ENCODE assay signal across 27 cellular contexts in genomic region chr14:106776395-106776983, GRCh38.
A peak's percentile ranks its signal among the peaks of the same experiment; 100 is the strongest.
DNase-seq lines count a peak whose midpoint lies in the region; ATAC-seq, FAIRE-seq and TF ChIP-seq lines count a peak whose summit lies in the region.
"Had no signal": no experiment of that assay in that cellular context is flagged by ENCODE, and none has a peak within 500 bp of the region (broad histone marks: within the 10 kb centered on the region; RNA-seq: fewer than 3 reads in every experiment).

No MANE protein-coding gene starts in this region.

- TF ChIP-seq POLR2A in GM12878 (IDR thresholded peaks at IDR 0.05; ENCODE audit: low read depth, low read length), result no peak

- H3K27ac ChIP-seq in GM12878 (ENCODE audit: control insufficient read depth, insufficient read depth), result no peak overlapping the region
- H3K27ac ChIP-seq: C4-2B, GM23248, HL-60, SJCRH30 had no signal

- H3K4me3 Mint-ChIP-seq in activated CD8-positive, alpha-beta memory T cell treated with anti-CD3 and anti-CD28 coated beads, Interleukin-2, amount 10 ng/mL, durations not matched to agents 7 days and 5 days, result no peak overlapping the region
- no peak overlapping the region for H3K4me3 Mint-ChIP-seq in stimulated activated naive CD8-positive, alpha-beta T cell treated with anti-CD3 and anti-CD28 coated beads, Interleukin-15, amount 100 ng/mL, for 72 hours
- no peak overlapping the region for H3K4me3 Mint-ChIP-seq in activated CD8-positive, alpha-beta T cell treated with anti-CD3 and anti-CD28 coated beads, Interleukin-2, amount 10 ng/mL, durations not matched to agents 7 days and 5 days
- H3K4me3 Mint-ChIP-seq: CD8-positive, alpha-beta memory T cell; H9 had no signal

- H4K20me1 ChIP-seq in GM12878 (ENCODE audit: control insufficient read depth, insufficient read depth), result no peaks in the 10 kb centered on the region

- no peak overlapping the region for H3K4me3 ChIP-seq in GM12878
- H3K4me3 ChIP-seq: GM23248, SJCRH30 had no signal

- no peak for TF ChIP-seq RAD21 in GM12878 (IDR thresholded peaks at IDR 0.05; ENCODE audit: insufficient read depth, low read depth, low read length)

- no peaks in the 10 kb centered on the region for H3K36me3 ChIP-seq in GM12878 (ENCODE audit: control insufficient read depth in 2 of 2, insufficient read depth in 2 of 2, low read length in 1 of 2)
- H3K36me3 ChIP-seq: SJCRH30 had no signal

- TF ChIP-seq CTCF in GM12878 (IDR thresholded peaks at IDR 0.05 in 2 of 3, conservative IDR thresholded peaks at IDR 0.05 in 1 of 3; ENCODE audit: control insufficient read depth in 2 of 3, extremely low read depth in 1 of 3, insufficient read depth in 1 of 3, low read depth in 3 of 3, low read length in 3 of 3), result no peak

- no peak for FAIRE-seq in GM12878 (lab: Jason Lieb, UNC)
- FAIRE-seq: G401.6, RCC 7860 had no signal

- ATAC-seq in activated CD8-positive, alpha-beta memory T cell treated with anti-CD3 and anti-CD28 coated beads, Interleukin-2, amount 10 ng/mL, durations not matched to agents 7 days and 5 days, result peak; percentile 9
- peak; percentile 52 for ATAC-seq in stimulated activated naive CD8-positive, alpha-beta T cell treated with anti-CD3 and anti-CD28 coated beads, Interleukin-15, Interleukin-2, amounts not matched to agents 100 U/mL and 50 U/mL, for 24 hours
- no peak for ATAC-seq in stimulated activated naive CD8-positive, alpha-beta T cell treated with anti-CD3 and anti-CD28 coated beads, Interleukin-15, amount 100 ng/mL, for 72 hours
- ATAC-seq in GM12878 (0 out of 3 replicates have a peak, but pooled peaks have one; percentile 16), HG03520 (IDR thresholded peaks at IDR 0.05; ENCODE audit: unreplicated experiment) (no peak)
- ATAC-seq in activated CD8-positive, alpha-beta T cell treated with anti-CD3 and anti-CD28 coated beads, Interleukin-2, amount 10 ng/mL, durations not matched to agents 7 days and 5 days, result no peak

- no TSS peak for BruUV-seq in GM12878 (replicated peaks; lab: Mats Ljungman, UMichigan)

- H2AFZ ChIP-seq in GM12878 (ENCODE audit: control insufficient read depth, low read depth, low read length), result no peak overlapping the region
- H2AFZ ChIP-seq: GM23248 had no signal

- H3K9me3 Mint-ChIP-seq in activated CD8-positive, alpha-beta memory T cell treated with anti-CD3 and anti-CD28 coated beads, Interleukin-2, amount 10 ng/mL, durations not matched to agents 7 days and 5 days (ENCODE audit: low read depth), result no peaks in the 10 kb centered on the region
- peaks cover 0 to 5% of the 10 kb centered on the region in 2 donors for H3K9me3 Mint-ChIP-seq in stimulated activated naive CD8-positive, alpha-beta T cell treated with anti-CD3 and anti-CD28 coated beads, Interleukin-15, amount 100 ng/mL, for 72 hours
- H3K9me3 Mint-ChIP-seq in activated CD8-positive, alpha-beta T cell treated with anti-CD3 and anti-CD28 coated beads, Interleukin-2, amount 10 ng/mL, durations not matched to agents 7 days and 5 days (ENCODE audit: insufficient read depth), result no peaks in the 10 kb centered on the region

- SMC1A ChIA-PET in GM12878 (lab: Charles Lee; ENCODE audit: uncharacterized antibody, unreplicated experiment), result interaction anchor here (0.6 to 1.7 kb wide), 6 partner anchors 9 to 99 kb away, joined by 3 to 5 read pairs (median 4); no protein-coding TSS in a partner anchor

- intact Hi-C loops in GM12878 (cut with micrococcal nuclease; ENCODE audit: unreplicated experiment), result no loop called here

- WGBS in GM12878 (ENCODE audit: insufficient coverage, insufficient replicate concordance, low lambda C conversion rate, missing lambda C conversion rate), result 56% methylated on average over 4 of the region's 4 CpGs

- peaks cover 8% of the 10 kb centered on the region for H3K4me1 ChIP-seq in GM12878 (ENCODE audit: control insufficient read depth, insufficient read depth, low read length)
- H3K4me1 ChIP-seq: SJCRH30 had no signal

- no peak overlapping the region for H3K4me2 ChIP-seq in GM12878 (ENCODE audit: control insufficient read depth, insufficient read depth)

- TF ChIP-seq EP300 in GM12878 (IDR thresholded peaks at IDR 0.05; ENCODE audit: borderline replicate concordance in 1 of 2, control insufficient read depth in 1 of 2, low read depth in 2 of 2, low read length in 2 of 2), result no peak

- DNase-seq in activated CD8-positive, alpha-beta memory T cell treated with anti-CD3 and anti-CD28 coated beads, Interleukin-2, amount 10 ng/mL, durations not matched to agents 7 days and 5 days, result no peak
- DNase-seq in activated CD8-positive, alpha-beta memory T cell treated with anti-CD3 and anti-CD28 coated beads for 24 hours, result no peak
- DNase-seq in stimulated activated naive CD8-positive, alpha-beta T cell treated with anti-CD3 and anti-CD28 coated beads, Interleukin-15, Interleukin-2, amounts not matched to agents 100 U/mL and 50 U/mL, for 24 hours, result no peak
- no peak for DNase-seq in stimulated activated naive CD8-positive, alpha-beta T cell treated with anti-CD3 and anti-CD28 coated beads, Interleukin-15, amount 100 ng/mL, for 72 hours
- DNase-seq in GM12878 (ENCODE audit: low read depth, low spot score), result no peak
- no peak for DNase-seq in activated CD8-positive, alpha-beta T cell treated with anti-CD3 and anti-CD28 coated beads, Interleukin-2, amount 10 ng/mL, durations not matched to agents 7 days and 5 days
- DNase-seq in HEK293T (ENCODE audit: extremely low spot score), result no peak
- DNase-seq: AML-193; Calu3; CD8-positive, alpha-beta memory T cell; DMS153; GM23248; H9; KG1; NCI-H1417; NCI-H1694 treated with DMSO at 0.1 percent for 48 hours; NCI-H2081 treated with DMSO at 0.1 percent for 48 hours; NCI-H2171 treated with DMSO at 0.1 percent for 48 hours; NCI-H524 treated with DMSO at 0.1 percent for 48 hours; NCI-H82; OCI-M1; SJCRH30 had no signal

- POLR2A ChIA-PET in GM12878 (lab: Charles Lee) (interaction anchor here (0.6 kb wide), 1 partner anchor 24 kb away, joined by 3 read pairs; no protein-coding TSS in a partner anchor), HEK293T (lab: Yijun Ruan, JAX) (no interaction called here)
- POLR2A ChIA-PET in activated CD8-positive, alpha-beta T cell treated with anti-CD3 and anti-CD28 coated beads, Interleukin-2, amount 10 ng/mL, durations not matched to agents 7 days and 5 days (lab: Charles Lee), result no interaction called here

- RAD21 ChIA-PET in GM12878 (lab: Charles Lee; ENCODE audit: unreplicated experiment), result interaction anchor here (1.2 kb wide), 1 partner anchor 14 kb away, joined by 3 read pairs; no protein-coding TSS in a partner anchor

- in situ Hi-C loops in GM12878 (cut with MboI), result no loop called here

- peaks cover 1% of the 10 kb centered on the region; the same call in 1 of the 3 replicates for H3K9me3 ChIP-seq in GM12878 (replicated peaks; ENCODE audit: control insufficient read depth, insufficient read depth, low read length)
- H3K9me3 ChIP-seq: SJCRH30 had no signal

- no peaks in the 10 kb centered on the region for H3K27me3 ChIP-seq in GM12878 (replicated peaks in 1 of 2; ENCODE audit: control insufficient read depth in 2 of 2, insufficient read depth in 2 of 2, low read length in 1 of 2)

- H3K9ac ChIP-seq in GM12878 (ENCODE audit: control insufficient read depth, insufficient read depth, low read length), result no peak overlapping the region
- H3K9ac ChIP-seq: GM23248 had no signal

- peaks cover 22% of the 10 kb centered on the region for H3K27me3 Mint-ChIP-seq in activated CD8-positive, alpha-beta memory T cell treated with anti-CD3 and anti-CD28 coated beads, Interleukin-2, amount 10 ng/mL, durations not matched to agents 7 days and 5 days
- H3K27me3 Mint-ChIP-seq in stimulated activated naive CD8-positive, alpha-beta T cell treated with anti-CD3 and anti-CD28 coated beads, Interleukin-15, amount 100 ng/mL, for 72 hours, result no peaks in the 10 kb centered on the region
- H3K27me3 Mint-ChIP-seq in activated CD8-positive, alpha-beta T cell treated with anti-CD3 and anti-CD28 coated beads, Interleukin-2, amount 10 ng/mL, durations not matched to agents 7 days and 5 days (ENCODE audit: low read depth), result peaks cover 5% of the 10 kb centered on the region

- CTCF ChIA-PET in activated CD8-positive, alpha-beta memory T cell treated with anti-CD3 and anti-CD28 coated beads, Interleukin-2, amount 10 ng/mL, durations not matched to agents 7 days and 5 days (lab: Charles Lee), result interaction anchor here (1.0 to 4.2 kb wide), 5 partner anchors 14 to 172 kb away, joined by 3 to 17 read pairs (median 4); no protein-coding TSS in a partner anchor
- CTCF ChIA-PET in GM12878 (lab: Yijun Ruan, JAX) (interaction anchor here (0.6 to 4.6 kb wide), 14 partner anchors 8 to 119 kb away, joined by 3 to 36 read pairs (median 5); no protein-coding TSS in a partner anchor), HEK293T (lab: Yijun Ruan, JAX) (no interaction called here)
- CTCF ChIA-PET in activated CD8-positive, alpha-beta T cell treated with anti-CD3 and anti-CD28 coated beads, Interleukin-2, amount 10 ng/mL, durations not matched to agents 7 days and 5 days (lab: Charles Lee), result interaction anchor here (0.7 to 4.7 kb wide), 7 partner anchors 9 to 112 kb away, joined by 3 to 25 read pairs (median 5); no protein-coding TSS in a partner anchor

- H3K4me1 Mint-ChIP-seq in activated CD8-positive, alpha-beta memory T cell treated with anti-CD3 and anti-CD28 coated beads, Interleukin-2, amount 10 ng/mL, durations not matched to agents 7 days and 5 days, result peaks cover 24% of the 10 kb centered on the region
- H3K4me1 Mint-ChIP-seq in stimulated activated naive CD8-positive, alpha-beta T cell treated with anti-CD3 and anti-CD28 coated beads, Interleukin-15, amount 100 ng/mL, for 72 hours, result peaks cover 21% of the 10 kb centered on the region
- peaks cover 17% of the 10 kb centered on the region for H3K4me1 Mint-ChIP-seq in activated CD8-positive, alpha-beta T cell treated with anti-CD3 and anti-CD28 coated beads, Interleukin-2, amount 10 ng/mL, durations not matched to agents 7 days and 5 days (ENCODE audit: low read depth)
- H3K4me1 Mint-ChIP-seq: H9 had no signal

- H3K79me2 ChIP-seq in GM12878 (ENCODE audit: control insufficient read depth, insufficient read depth, low read length), result no peaks in the 10 kb centered on the region

- H3K27ac Mint-ChIP-seq in activated CD8-positive, alpha-beta memory T cell treated with anti-CD3 and anti-CD28 coated beads, Interleukin-2, amount 10 ng/mL, durations not matched to agents 7 days and 5 days, result no peak overlapping the region
- peak overlapping the region in 1 of 2 donors; percentile 8 for H3K27ac Mint-ChIP-seq in stimulated activated naive CD8-positive, alpha-beta T cell treated with anti-CD3 and anti-CD28 coated beads, Interleukin-15, amount 100 ng/mL, for 72 hours
- no peak overlapping the region for H3K27ac Mint-ChIP-seq in activated CD8-positive, alpha-beta T cell treated with anti-CD3 and anti-CD28 coated beads, Interleukin-2, amount 10 ng/mL, durations not matched to agents 7 days and 5 days
- H3K27ac Mint-ChIP-seq: CD8-positive, alpha-beta memory T cell; H9 had no signal

- H3K36me3 Mint-ChIP-seq in activated CD8-positive, alpha-beta memory T cell treated with anti-CD3 and anti-CD28 coated beads, Interleukin-2, amount 10 ng/mL, durations not matched to agents 7 days and 5 days, result peaks cover 4% of the 10 kb centered on the region
- no peaks in the 10 kb centered on the region for H3K36me3 Mint-ChIP-seq in activated CD8-positive, alpha-beta T cell treated with anti-CD3 and anti-CD28 coated beads, Interleukin-2, amount 10 ng/mL, durations not matched to agents 7 days and 5 days (ENCODE audit: low read depth)

TF ChIP-seq in GM12878, 131 proteins besides CTCF, POLR2A, EP300 and RAD21 (continues in another document):
- TF ChIP-seq ZNF622 (IDR thresholded peaks at IDR 0.05), result no peak

Comparison
In these comparisons a context has a peak if more than half of its experiments do, and no peak if none do; other contexts are left out.
1. ATAC-seq: peak in activated CD8-positive, alpha-beta memory T cell treated with anti-CD3 and anti-CD28 coated beads, Interleukin-2, amount 10 ng/mL, durations not matched to agents 7 days and 5 days (single experiment), stimulated activated naive CD8-positive, alpha-beta T cell treated with anti-CD3 and anti-CD28 coated beads, Interleukin-15, Interleukin-2, amounts not matched to agents 100 U/mL and 50 U/mL, for 24 hours (single experiment) and GM12878 (single experiment); none in stimulated activated naive CD8-positive, alpha-beta T cell treated with anti-CD3 and anti-CD28 coated beads, Interleukin-15, amount 100 ng/mL, for 72 hours (single experiment), activated CD8-positive, alpha-beta T cell treated with anti-CD3 and anti-CD28 coated beads, Interleukin-2, amount 10 ng/mL, durations not matched to agents 7 days and 5 days (single experiment) and HG03520 (single experiment).